8 cellular contexts compared by ENCODE assay signal in the genomic region with DNA sequence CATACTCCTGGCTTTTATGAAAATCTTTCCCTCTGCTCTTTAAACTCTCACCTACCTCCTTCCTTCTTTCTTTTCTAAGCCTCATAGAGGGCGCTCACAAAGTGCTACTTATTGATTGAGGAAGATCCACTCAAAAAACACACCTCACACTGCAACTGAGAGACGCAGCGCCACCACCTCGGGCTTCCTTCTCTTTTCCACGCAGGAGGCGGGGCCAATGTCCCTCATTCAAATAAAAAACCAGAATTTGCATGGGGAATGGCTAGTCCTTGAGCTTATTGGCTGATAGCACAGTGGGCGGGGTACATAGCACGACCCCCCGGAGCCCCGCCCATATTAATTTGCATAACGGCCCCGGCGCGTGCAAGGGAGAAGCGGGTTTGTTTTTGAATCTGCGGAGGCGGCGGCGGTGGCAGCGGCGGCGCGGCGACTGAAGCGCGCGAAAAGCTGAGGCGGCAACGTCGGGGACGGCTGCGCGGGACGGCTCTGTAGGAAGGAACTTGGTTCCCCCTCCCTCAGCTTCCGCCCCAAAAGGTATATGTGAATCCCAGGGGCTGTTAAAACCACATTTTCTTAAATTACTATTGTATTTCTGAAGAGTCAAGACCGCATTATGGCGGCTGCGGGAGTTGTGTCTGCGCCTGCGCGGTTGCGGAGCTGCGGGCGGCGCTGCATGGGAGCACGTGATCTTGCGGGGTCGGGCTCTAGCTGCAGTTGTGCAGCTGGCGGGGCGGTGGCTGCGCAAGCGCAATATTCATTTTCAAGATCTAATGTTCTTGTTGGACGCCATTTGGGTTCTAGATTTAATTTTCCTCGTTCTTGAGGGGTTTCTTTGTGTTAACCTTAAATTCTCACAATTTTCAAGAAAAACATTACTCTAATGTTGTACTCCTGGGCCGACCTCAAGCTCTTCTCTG. TPM values are rescaled to one million over a fixed set of nuclear protein-coding genes. Genes with fewer than 3 reads are reported as not detected.
DNase-seq lines count a peak whose midpoint lies in the region; ATAC-seq and TF ChIP-seq lines count a peak whose summit lies in the region.

TSS of gene ATF7IP (plus strand) at position 389 of the 917 bp plus-strand sequence. CDS start 58,234 bp downstream, outside the sequence.

- no peaks in the 10 kb centered on the region; the same call in 1 of the 2 replicates for H3K4me1 ChIP-seq in BE2C

- no peaks in the 10 kb centered on the region for H3K27me3 ChIP-seq in BE2C

- no peaks in the 10 kb centered on the region for H3K27me3 Mint-ChIP-seq in dendritic cell treated with granulocyte-macrophage colony-stimulating factor and Interleukin-4, amounts not matched to agents 40 ng/mL and 50 ng/mL, for 4 days

- no peaks in the 10 kb centered on the region; the same call in 1 of the 2 replicates for H3K36me3 ChIP-seq in BE2C

- TF ChIP-seq CTCF in BE2C (IDR thresholded peaks at IDR 0.05; ENCODE audit: low read depth, low read length) = peak; percentile 36

- ATAC-seq in HG03439 (IDR thresholded peaks at IDR 0.05; ENCODE audit: unreplicated experiment) (peak; percentile 67), left lobe of liver (peak; percentile 96)

- H3K9me3 Mint-ChIP-seq in dendritic cell treated with granulocyte-macrophage colony-stimulating factor and Interleukin-4, amounts not matched to agents 40 ng/mL and 50 ng/mL, for 4 days = no peaks in the 10 kb centered on the region

- H3K4me1 Mint-ChIP-seq in dendritic cell treated with granulocyte-macrophage colony-stimulating factor and Interleukin-4, amounts not matched to agents 40 ng/mL and 50 ng/mL, for 4 days (ENCODE audit: low read depth) = peaks cover 6% of the 10 kb centered on the region

- H3K9me3 ChIP-seq in BE2C = peaks cover 6% of the 10 kb centered on the region

- intact Hi-C loops in dendritic cell treated with granulocyte-macrophage colony-stimulating factor and Interleukin-4, amounts not matched to agents 40 ng/mL and 50 ng/mL, for 4 days (cut with micrococcal nuclease) = loop anchor here (1.0 to 10.0 kb wide), 4 partner anchors 52 to 249 kb away; no protein-coding TSS in a partner anchor

- peaks cover 25% of the 10 kb centered on the region for H3K36me3 Mint-ChIP-seq in dendritic cell treated with granulocyte-macrophage colony-stimulating factor and Interleukin-4, amounts not matched to agents 40 ng/mL and 50 ng/mL, for 4 days (ENCODE audit: low read depth)

- peak within 1 kb of the TSS; percentile 64 for H3K4me3 ChIP-seq in BE2C (ENCODE audit: low read depth, low read length)

- peak within 1 kb of the TSS; percentile 74 for H3K4me3 Mint-ChIP-seq in dendritic cell treated with granulocyte-macrophage colony-stimulating factor and Interleukin-4, amounts not matched to agents 40 ng/mL and 50 ng/mL, for 4 days

- peak; percentile 87 for TF ChIP-seq POLR2A in GM19193 (IDR thresholded peaks at IDR 0.05; ENCODE audit: extremely low read depth, insufficient read depth, insufficient read length)

- peak; percentile 96 for DNase-seq in BE2C
- DNase-seq in NCI-H526 (lab: John Stamatoyannopoulos, UW) = peak; percentile 83 to 93
- DNase-seq in activated CD4-positive, alpha-beta T cell treated with anti-CD3 and anti-CD28 coated beads, Interleukin-2, amount 50 U/mL, for 24 hours (ENCODE audit: low read depth in 1 of 2, low spot score in 1 of 2) = peak; percentile 88 to 95
- peak; percentile 96 for DNase-seq in left lobe of liver (ENCODE audit: low spot score)
- peak; percentile 95 for DNase-seq in stimulated activated CD4-positive, alpha-beta T cell treated with anti-CD3 and anti-CD28 coated beads, Interleukin-2, amount 100 ng/mL, for 4 hours (ENCODE audit: low read depth)

- H3K27ac Mint-ChIP-seq in dendritic cell treated with granulocyte-macrophage colony-stimulating factor and Interleukin-4, amounts not matched to agents 40 ng/mL and 50 ng/mL, for 4 days = peak within 1 kb of the TSS; percentile 84

RNA-seq across cellular contexts. Expression of gene ATF7IP, which starts in this region (rescaled TPM):
- 35.2 TPM for polyA plus RNA-seq in BE2C (2012; ENCODE audit: insufficient read depth, insufficient read length, low read depth)
- total RNA-seq in left lobe of liver = 38.8 TPM

Comparison
In these comparisons a context has a peak if more than half of its experiments do, and no peak if none do; other contexts are left out.
1. Peak in every context shown above with its lines: DNase-seq, ATAC-seq and H3K4me3 ChIP-seq.